ENCODE assay signal across 1 cellular context in genomic region chr11:117852309-117852708, GRCh38.
TF ChIP-seq lines count a peak whose summit lies in the region.

No MANE protein-coding gene starts in this region.

TF ChIP-seq in GM12878, 131 proteins besides CTCF, POLR2A, EP300 and RAD21:
- TF ChIP-seq EGR1 (IDR thresholded peaks at IDR 0.05; ENCODE audit: borderline replicate concordance in 1 of 2, low read depth in 2 of 2, low read length in 2 of 2) (no peak), CBX5 (IDR thresholded peaks at IDR 0.05; ENCODE audit: low read depth) (0 out of 2 replicates have a peak, but pooled peaks have one; percentile 30)
TF ChIP-seq in GM12878: peak in this region for 1.
